16 cellular contexts compared by ENCODE assay signal in the genomic region with DNA sequence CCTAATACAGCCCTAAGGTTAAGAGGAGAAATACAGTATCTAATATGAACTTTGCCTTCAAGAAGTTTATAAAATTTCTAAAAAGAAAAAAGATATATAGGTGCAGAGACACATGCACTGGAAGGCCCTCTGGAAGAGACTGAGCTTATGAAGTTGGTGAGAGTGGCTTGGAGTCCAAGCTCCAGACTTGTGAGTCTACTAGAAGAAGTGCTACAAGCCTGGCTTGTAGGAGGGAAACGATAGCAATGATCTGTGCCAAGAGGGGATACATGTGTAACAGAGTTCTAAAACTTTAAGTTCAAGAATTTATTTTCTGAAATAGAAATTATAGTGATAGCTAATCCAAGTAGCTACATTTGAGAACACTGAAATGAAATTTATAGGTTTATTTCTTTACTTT.
DNase-seq lines count a peak whose midpoint lies in the region; ATAC-seq and TF ChIP-seq lines count a peak whose summit lies in the region.
"Had no signal": no experiment of that assay in that cellular context is flagged by ENCODE, and none has a peak within 500 bp of the region (broad histone marks: within the 10 kb centered on the region; RNA-seq: fewer than 3 reads in every experiment).

No MANE protein-coding gene starts in this region.

- no peaks in the 10 kb centered on the region for H3K27me3 ChIP-seq in left ventricle myocardium inferior (ENCODE audit: low read depth)
- H3K27me3 ChIP-seq: BLaER1 treated with 17β-estradiol and CSF1 and Interleukin-3, amounts not matched to agents 10 nM and 100 nM had no signal

- no peaks in the 10 kb centered on the region for H3K9me3 ChIP-seq in left ventricle myocardium inferior (replicated peaks)
- H3K9me3 ChIP-seq: A549; BLaER1 treated with 17β-estradiol and CSF1 and Interleukin-3, amounts not matched to agents 10 nM and 100 nM; Caco-2 had no signal

- intact Hi-C loops in left ventricle myocardium inferior (cut with micrococcal nuclease) (loop anchor here (10.0 kb wide), 1 partner anchor 110 kb away; no protein-coding TSS in a partner anchor), left cardiac atrium (cut with DNase I) (no loop called here)

- TF ChIP-seq CTCF in left ventricle myocardium inferior (IDR thresholded peaks at IDR 0.05; ENCODE audit: borderline replicate concordance) = no peak

- DNase-seq in left ventricle myocardium inferior (no peak), left cardiac atrium (no peak), cerebellar cortex (ENCODE audit: low spot score) (peak; percentile 56), globus pallidus (ENCODE audit: low spot score) (no peak)
- DNase-seq: AML-193; Caco-2; Calu3; CD4-positive, alpha-beta T cell; CD8-positive, alpha-beta T cell; DMS79 treated with DMSO at 0.1 percent for 48 hours; GDM1 had no signal

- H3K4me1 ChIP-seq in left ventricle myocardium inferior = peaks cover 19% of the 10 kb centered on the region
- H3K4me1 ChIP-seq: A549; BLaER1 treated with 17β-estradiol and CSF1 and Interleukin-3, amounts not matched to agents 10 nM and 100 nM had no signal

- ATAC-seq in left cardiac atrium (no peak), HG03196 (IDR thresholded peaks at IDR 0.05; ENCODE audit: unreplicated experiment) (no peak)
- ATAC-seq: A549; CD8-positive, alpha-beta T cell had no signal

- H3K36me3 ChIP-seq in left ventricle myocardium inferior = no peaks in the 10 kb centered on the region
- H3K36me3 ChIP-seq: BLaER1 treated with 17β-estradiol and CSF1 and Interleukin-3, amounts not matched to agents 10 nM and 100 nM had no signal

- H3K27ac ChIP-seq in left ventricle myocardium inferior (replicated peaks) = peak overlapping the region; percentile 46
- H3K27ac ChIP-seq: 22Rv1; A549; BLaER1 treated with 17β-estradiol and CSF1 and Interleukin-3, amounts not matched to agents 10 nM and 100 nM; C4-2B had no signal

- H3K4me3 ChIP-seq in left ventricle myocardium inferior = no peak overlapping the region
- H3K4me3 ChIP-seq: A549; BLaER1 treated with 17β-estradiol and CSF1 and Interleukin-3, amounts not matched to agents 10 nM and 100 nM had no signal
